28 cellular contexts compared by ENCODE assay signal in genomic region chr3:141709126-141709770, GRCh38. TPM values are rescaled to one million over a fixed set of nuclear protein-coding genes. Genes with fewer than 3 reads are reported as not detected.
"Had no signal": no experiment of that assay in that cellular context is flagged by ENCODE, and none has a peak within 500 bp of the region (broad histone marks: within the 10 kb centered on the region; RNA-seq: fewer than 3 reads in every experiment).

No MANE protein-coding gene starts in this region.

- ATAC-seq: left colon; left lung; naive thymus-derived CD8-positive, alpha-beta T cell; right lobe of liver; stimulated activated memory B cell treated with anti-CD40 and anti-IgM and Interleukin-4, amounts not matched to agents 10 μg/mL and 1 μg/mL and 100 μg/mL, for 72 hours; stimulated activated naive CD8-positive, alpha-beta T cell treated with anti-CD3 and anti-CD28 coated beads, Interleukin-15, amount 100 ng/mL, for 72 hours had no signal

- H3K4me1 ChIP-seq: right atrium auricular region, right lobe of liver, tibial nerve, vagina had no signal

- H3K4me2 ChIP-seq: smooth muscle cell had no signal

- H3K27ac ChIP-seq: left lung, lower lobe of right lung, ovary, right atrium auricular region, right lobe of liver, vagina had no signal

- H3K4me3 ChIP-seq: left lung, lower lobe of right lung, ovary, right atrium auricular region, right lobe of liver, smooth muscle cell, tibial nerve, vagina had no signal

- H3K9me3 ChIP-seq: left lung, lower lobe of right lung, ovary, right atrium auricular region, right lobe of liver, tibial nerve, vagina had no signal

- H3K36me3 ChIP-seq: left lung, lower lobe of right lung, ovary, right atrium auricular region, right lobe of liver, tibial nerve, vagina had no signal

- DNase-seq: hypothalamus; immature natural killer cell; kidney; left colon; left lung; lower lobe of right lung; mammary epithelial cell; naive thymus-derived CD8-positive, alpha-beta T cell; nucleus accumbens; ovary; right lobe of liver; stimulated activated CD4-positive, alpha-beta T cell treated with anti-CD3 and anti-CD28 coated beads, Interleukin-1b, Interleukin-23, amount 100 ng/mL, for 48 hours; stimulated activated CD4-positive, alpha-beta T cell treated with anti-CD3 and anti-CD28 coated beads, Interleukin-2, amount 100 ng/mL, for 48 hours; stimulated activated CD4-positive, alpha-beta T cell treated with anti-CD3 and anti-CD28 coated beads, Interleukin-4, amount 100 ng/mL, for 4 hours; stimulated activated CD8-positive, alpha-beta memory T cell treated with anti-CD3 and anti-CD28 coated beads, Interleukin-4, amount 100 ng/mL, for 48 hours; stimulated activated naive CD4-positive, alpha-beta T cell treated with Interleukin-2 at 50 U/mL for 16 hours; stimulated activated naive CD8-positive, alpha-beta T cell treated with anti-CD3 and anti-CD28 coated beads, Interleukin-15, amount 100 ng/mL, for 72 hours; substantia nigra had no signal

- H3K27me3 ChIP-seq: left lung, ovary, right atrium auricular region, right lobe of liver, tibial nerve, vagina had no signal

RNA-seq across cellular contexts. Expression of gene GRK7, which starts 54.0 kb away (rescaled TPM):
- total RNA-seq: kidney, left colon, left lung, lower lobe of right lung, mucosa of gallbladder, neural crest cell, pulmonary artery endothelial cell, skeletal muscle tissue, smooth muscle cell had no signal
- polyA plus RNA-seq: liver; mammary epithelial cell; naive thymus-derived CD8-positive, alpha-beta T cell; smooth muscle cell had no signal
